Comparison of ENCODE assay signal across 18 cellular contexts in genomic region chr1:222665964-222666363, GRCh38. TPM values are rescaled to one million over a fixed set of nuclear protein-coding genes. Genes with fewer than 3 reads are reported as not detected.
DNase-seq lines count a peak whose midpoint lies in the region; ATAC-seq, FAIRE-seq and TF ChIP-seq lines count a peak whose summit lies in the region.
"Had no signal": no experiment of that assay in that cellular context is flagged by ENCODE, and none has a peak within 500 bp of the region (broad histone marks: within the 10 kb centered on the region; RNA-seq: fewer than 3 reads in every experiment).

No MANE protein-coding gene starts in this region.

- H3K36me3 ChIP-seq in kidney (ENCODE audit: control insufficient read depth in 1 of 2, insufficient read depth in 2 of 2, low read length in 2 of 2): peaks cover 44 to 56% of the 10 kb centered on the region in 2 donors
- H3K36me3 ChIP-seq in PC-3 (ENCODE audit: low read depth, low read length): peaks cover 69% of the 10 kb centered on the region

- POLR2A ChIA-PET in PC-3 (lab: Charles Lee; ENCODE audit: unreplicated experiment): interaction anchor here (0.6 kb wide), 1 partner anchor 1618 kb away, joined by 3 read pairs; no protein-coding TSS in a partner anchor

- no peak overlapping the region for H2AFZ ChIP-seq in PC-3 (ENCODE audit: low read length)

- intact Hi-C loops in kidney (cut with DNase I): no loop called here
- intact Hi-C loops in PC-3 (cut with micrococcal nuclease): no loop called here

- no peak overlapping the region for H3K4me2 ChIP-seq in PC-3 (ENCODE audit: low read length)

- H3K4me1 Mint-ChIP-seq in stimulated activated naive CD8-positive, alpha-beta T cell treated with anti-CD3 and anti-CD28 coated beads, Interleukin-15, Interleukin-2, amounts not matched to agents 100 ng/mL and 50 ng/mL, for 24 hours (ENCODE audit: low read depth): peaks cover 13% of the 10 kb centered on the region
- peaks cover 5% of the 10 kb centered on the region for H3K4me1 Mint-ChIP-seq in T-helper 17 cell
- peaks cover 28% of the 10 kb centered on the region for H3K4me1 Mint-ChIP-seq in stimulated activated naive CD8-positive, alpha-beta T cell treated with anti-CD3 and anti-CD28 coated beads, Interleukin-15, amount 100 ng/mL, for 72 hours
- H3K4me1 Mint-ChIP-seq: B cell had no signal

- no peaks in the 10 kb centered on the region for H3K9me3 ChIP-seq in T-helper 17 cell (ENCODE audit: control insufficient read depth, low read length, poor library complexity, severe bottlenecking)
- H3K9me3 ChIP-seq in kidney (ENCODE audit: control insufficient read depth in 1 of 2, low read length in 2 of 2): no peaks in the 10 kb centered on the region
- no peaks in the 10 kb centered on the region for H3K9me3 ChIP-seq in PC-3 (ENCODE audit: low read length)

- H3K4me3 ChIP-seq in kidney (ENCODE audit: low read length in 2 of 2): no peak overlapping the region
- H3K4me3 ChIP-seq in PC-3 (ENCODE audit: low read length): no peak overlapping the region

- peak overlapping the region; percentile 63 for H3K27ac Mint-ChIP-seq in stimulated activated naive CD8-positive, alpha-beta T cell treated with anti-CD3 and anti-CD28 coated beads, Interleukin-15, Interleukin-2, amounts not matched to agents 100 ng/mL and 50 ng/mL, for 24 hours
- peak overlapping the region; percentile 41 for H3K27ac Mint-ChIP-seq in T-helper 17 cell
- H3K27ac Mint-ChIP-seq in stimulated activated naive CD8-positive, alpha-beta T cell treated with anti-CD3 and anti-CD28 coated beads, Interleukin-15, amount 100 ng/mL, for 72 hours: peak overlapping the region; percentile 48 to 73
- H3K27ac Mint-ChIP-seq: B cell had no signal

- CTCF ChIA-PET in PC-3 (lab: Charles Lee): no interaction called here

- no peaks in the 10 kb centered on the region for H4K20me1 ChIP-seq in PC-3 (ENCODE audit: low read length)

- no peaks in the 10 kb centered on the region for H3K79me2 ChIP-seq in PC-3 (ENCODE audit: low read length)

- no peak for ATAC-seq in stimulated activated naive CD8-positive, alpha-beta T cell treated with anti-CD3 and anti-CD28 coated beads, Interleukin-15, Interleukin-2, amounts not matched to agents 100 U/mL and 50 U/mL, for 24 hours
- ATAC-seq in T-helper 17 cell (no peak), PC-3 (no peak)
- no peak for ATAC-seq in stimulated activated naive CD8-positive, alpha-beta T cell treated with anti-CD3 and anti-CD28 coated beads, Interleukin-15, amount 100 ng/mL, for 72 hours
- ATAC-seq: HepG2 had no signal

- H3K4me3 Mint-ChIP-seq in stimulated activated naive CD8-positive, alpha-beta T cell treated with anti-CD3 and anti-CD28 coated beads, Interleukin-15, Interleukin-2, amounts not matched to agents 100 ng/mL and 50 ng/mL, for 24 hours: no peak overlapping the region
- H3K4me3 Mint-ChIP-seq in T-helper 17 cell: no peak overlapping the region
- H3K4me3 Mint-ChIP-seq in stimulated activated naive CD8-positive, alpha-beta T cell treated with anti-CD3 and anti-CD28 coated beads, Interleukin-15, amount 100 ng/mL, for 72 hours: no peak overlapping the region
- H3K4me3 Mint-ChIP-seq: B cell; CD4-positive, alpha-beta memory T cell had no signal

- FAIRE-seq in kidney (lab: Jason Lieb, UNC): no peak
- FAIRE-seq: D721Med, HepG2, RCC 7860 had no signal

- H3K27me3 ChIP-seq in PC-3 (ENCODE audit: low read length): no peaks in the 10 kb centered on the region

- no peak overlapping the region for H3K27ac ChIP-seq in kidney (ENCODE audit: low read depth in 2 of 2, low read length in 2 of 2)
- H3K27ac ChIP-seq in PC-3 (ENCODE audit: low read length): no peak overlapping the region

- no peaks in the 10 kb centered on the region for H3K9me2 ChIP-seq in PC-3 (replicated peaks; ENCODE audit: low read length)

- H3F3A ChIP-seq in PC-3 (ENCODE audit: low read length, unreplicated experiment): no peaks in the 10 kb centered on the region

- no TSS peak for BruUV-seq in PC-3 (replicated peaks; lab: Mats Ljungman, UMichigan)

- no peaks in the 10 kb centered on the region for H3K9me3 Mint-ChIP-seq in stimulated activated naive CD8-positive, alpha-beta T cell treated with anti-CD3 and anti-CD28 coated beads, Interleukin-15, Interleukin-2, amounts not matched to agents 100 ng/mL and 50 ng/mL, for 24 hours
- H3K9me3 Mint-ChIP-seq in stimulated activated naive CD8-positive, alpha-beta T cell treated with anti-CD3 and anti-CD28 coated beads, Interleukin-15, amount 100 ng/mL, for 72 hours: no peaks in the 10 kb centered on the region
- H3K9me3 Mint-ChIP-seq: CD4-positive, alpha-beta memory T cell had no signal

- DNase-seq in stimulated activated naive CD8-positive, alpha-beta T cell treated with anti-CD3 and anti-CD28 coated beads, Interleukin-15, Interleukin-2, amounts not matched to agents 100 U/mL and 50 U/mL, for 24 hours: no peak
- DNase-seq in T-helper 17 cell (no peak), fibroblast of peridontal ligament (ENCODE audit: extremely low read depth) (peak; percentile 20), kidney (no peak), PC-3 (no peak), NCI-H2227 (lab: John Stamatoyannopoulos, UW; ENCODE audit: unreplicated experiment) (no peak)
- DNase-seq in stimulated activated naive CD8-positive, alpha-beta T cell treated with anti-CD3 and anti-CD28 coated beads, Interleukin-15, amount 100 ng/mL, for 72 hours: no peak
- DNase-seq: CD4-positive, alpha-beta memory T cell; DND-41; H7; NCI-H187 treated with DMSO at 0.1 percent for 48 hours; NCI-H510A treated with DMSO at 0.1 percent for 48 hours; SHP77 treated with DMSO at 0.1 percent for 48 hours had no signal

- H3K4me1 ChIP-seq in kidney (ENCODE audit: control insufficient read depth in 1 of 2, insufficient read depth in 1 of 2, low read depth in 1 of 2, low read length in 2 of 2): no peaks in the 10 kb centered on the region
- no peaks in the 10 kb centered on the region for H3K4me1 ChIP-seq in PC-3 (ENCODE audit: insufficient read depth, low read length)

- peaks cover 61% of the 10 kb centered on the region for H3K36me3 Mint-ChIP-seq in stimulated activated naive CD8-positive, alpha-beta T cell treated with anti-CD3 and anti-CD28 coated beads, Interleukin-15, Interleukin-2, amounts not matched to agents 100 ng/mL and 50 ng/mL, for 24 hours (ENCODE audit: low read depth)
- peaks cover 7% of the 10 kb centered on the region for H3K36me3 Mint-ChIP-seq in T-helper 17 cell (ENCODE audit: low read depth)

- H3K9ac ChIP-seq in kidney (ENCODE audit: low read length in 2 of 2): no peak overlapping the region
- H3K9ac ChIP-seq in PC-3 (ENCODE audit: low read length): no peak overlapping the region

- no peaks in the 10 kb centered on the region for H3K27me3 Mint-ChIP-seq in stimulated activated naive CD8-positive, alpha-beta T cell treated with anti-CD3 and anti-CD28 coated beads, Interleukin-15, Interleukin-2, amounts not matched to agents 100 ng/mL and 50 ng/mL, for 24 hours
- no peaks in the 10 kb centered on the region for H3K27me3 Mint-ChIP-seq in T-helper 17 cell
- no peaks in the 10 kb centered on the region for H3K27me3 Mint-ChIP-seq in stimulated activated naive CD8-positive, alpha-beta T cell treated with anti-CD3 and anti-CD28 coated beads, Interleukin-15, amount 100 ng/mL, for 72 hours
- H3K27me3 Mint-ChIP-seq: B cell; CD4-positive, alpha-beta memory T cell had no signal

- TF ChIP-seq CTCF in kidney (IDR thresholded peaks at IDR 0.05; ENCODE audit: borderline replicate concordance, extremely low read depth, insufficient read depth) (no peak), PC-3 (conservative IDR thresholded peaks at IDR 0.05; ENCODE audit: low read depth, low read length) (no peak)

RNA-seq across cellular contexts. Expression of gene AIDA, which starts 46.3 kb away (rescaled TPM):
- total RNA-seq in T-helper 17 cell (10 to 100 TPM; 43.8 to 48.0 TPM), kidney (73.7 TPM), PC-3 (2014; rRNA removed) (38.0 and 41.4 TPM in 2 replicates)
- polyA plus RNA-seq in kidney (ENCODE audit: insufficient read depth, low read depth, low replicate concordance): 41.4 TPM

RNA-seq across cellular contexts. Expression of gene BROX, which starts 46.4 kb away (rescaled TPM):
- total RNA-seq in T-helper 17 cell (10 to 100 TPM; 46.8 to 54.0 TPM), kidney (52.1 TPM), PC-3 (2014; rRNA removed) (60.7 and 68.4 TPM in 2 replicates)
- 18.0 TPM for polyA plus RNA-seq in kidney (ENCODE audit: insufficient read depth, low read depth, low replicate concordance)

RNA-seq across cellular contexts. Expression of gene MIA3, which starts 48.1 kb away (rescaled TPM):
- total RNA-seq in T-helper 17 cell (100 to 1,000 TPM in 1 of 2 donors, 10 to 100 TPM in 1; 83.2 to 102 TPM), kidney (51.5 TPM), PC-3 (2014; rRNA removed) (50.8 and 69.3 TPM in 2 replicates)
- 19.1 TPM for polyA plus RNA-seq in kidney (ENCODE audit: insufficient read depth, low read depth, low replicate concordance)
